12 cellular contexts compared by ENCODE assay signal in the genomic region with DNA sequence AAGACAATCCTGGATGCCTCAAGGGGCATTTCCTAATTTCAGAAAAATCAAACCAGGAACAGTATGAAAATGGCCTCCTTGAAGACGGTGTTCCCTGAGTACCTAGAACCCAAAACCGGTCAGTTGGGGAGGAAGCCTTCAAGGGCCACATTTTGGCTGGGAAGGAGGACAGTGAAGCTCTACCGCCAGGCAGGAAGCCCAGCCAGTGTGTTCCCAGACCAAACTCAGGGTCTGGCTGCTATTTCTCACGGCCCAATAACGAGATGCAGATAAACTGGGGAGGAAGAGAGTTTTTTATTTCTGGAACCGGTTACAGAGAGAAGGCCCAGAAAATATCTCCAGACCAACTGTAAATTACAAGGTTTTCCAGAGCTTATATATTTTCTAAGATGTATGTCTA. TPM values are rescaled to one million over a fixed set of nuclear protein-coding genes. Genes with fewer than 3 reads are reported as not detected.
DNase-seq lines count a peak whose midpoint lies in the region; ATAC-seq and TF ChIP-seq lines count a peak whose summit lies in the region.
"Had no signal": no experiment of that assay in that cellular context is flagged by ENCODE, and none has a peak within 500 bp of the region (broad histone marks: within the 10 kb centered on the region; RNA-seq: fewer than 3 reads in every experiment).

No MANE protein-coding gene starts in this region.

- H3K9me2 ChIP-seq in Loucy (replicated peaks; ENCODE audit: low read depth, low read length), result no peaks in the 10 kb centered on the region

- no peak for ATAC-seq in activated CD4-positive, alpha-beta T cell treated with anti-CD3 and anti-CD28 coated beads for 36 hours
- no peak for ATAC-seq in activated naive CD8-positive, alpha-beta T cell treated with anti-CD3 and anti-CD28 coated beads, Interleukin-2, amount 10 ng/mL, durations not matched to agents 7 days and 5 days (ENCODE audit: low read depth)
- no peak for ATAC-seq in HG03521 (IDR thresholded peaks at IDR 0.05; ENCODE audit: unreplicated experiment)

- 11 to 29% (median 18%) methylated on average over 6 of the region's 6 CpGs for WGBS in spleen, 5 donors

- CTCF ChIA-PET in activated CD4-positive, alpha-beta T cell treated with anti-CD3 and anti-CD28 coated beads for 36 hours (lab: Charles Lee), result interaction anchor here (0.7 to 23.1 kb wide), 5 partner anchors 10 to 46 kb away, joined by 3 to 450 read pairs (median 5); no protein-coding TSS in a partner anchor

- peaks cover 24% of the 10 kb centered on the region for H3F3A ChIP-seq in Loucy (ENCODE audit: low read depth)

- H3K27ac Mint-ChIP-seq in activated CD4-positive, alpha-beta T cell treated with anti-CD3 and anti-CD28 coated beads for 36 hours, result peak overlapping the region; percentile 99
- H3K27ac Mint-ChIP-seq in activated naive CD8-positive, alpha-beta T cell treated with anti-CD3 and anti-CD28 coated beads, Interleukin-2, amount 10 ng/mL, durations not matched to agents 7 days and 5 days, result peak overlapping the region; percentile 99

- TF ChIP-seq CTCF in Loucy (conservative IDR thresholded peaks at IDR 0.05; ENCODE audit: low read length) (no peak), spleen (IDR thresholded peaks at IDR 0.05 in 8 of 11, conservative IDR thresholded peaks at IDR 0.05 in 3 of 11) (no peak)

- H3K9ac ChIP-seq in Loucy (ENCODE audit: low read depth, low read length, poor library complexity, severe bottlenecking), result peak overlapping the region; percentile 54

- H3K9me3 Mint-ChIP-seq in activated CD4-positive, alpha-beta T cell treated with anti-CD3 and anti-CD28 coated beads for 36 hours (ENCODE audit: low read depth), result peaks cover 8% of the 10 kb centered on the region
- H3K9me3 Mint-ChIP-seq in activated naive CD8-positive, alpha-beta T cell treated with anti-CD3 and anti-CD28 coated beads, Interleukin-2, amount 10 ng/mL, durations not matched to agents 7 days and 5 days, result no peaks in the 10 kb centered on the region

- H3K9me3 ChIP-seq in Loucy (ENCODE audit: insufficient read depth, low read depth, low read length), result peaks cover 8% of the 10 kb centered on the region; the same call in 1 of the 2 replicates
- peaks cover 0 to 11% (median 8%) of the 10 kb centered on the region in 8 donors for H3K9me3 ChIP-seq in spleen

- H3K27me3 ChIP-seq in Loucy (ENCODE audit: insufficient read depth, low read length, poor library complexity, severe bottlenecking) (no peaks in the 10 kb centered on the region), spleen (replicated peaks in 1 of 7) (no peaks in the 10 kb centered on the region)

- peak overlapping the region; percentile 67 for H3K4me2 ChIP-seq in Loucy (ENCODE audit: low read depth, low read length, poor library complexity, severe bottlenecking)

- TF ChIP-seq POLR2A in spleen (IDR thresholded peaks at IDR 0.05), result no peak

- no peak for DNase-seq in activated CD4-positive, alpha-beta T cell treated with anti-CD3 and anti-CD28 coated beads for 36 hours
- DNase-seq in activated CD4-positive, alpha-beta T cell treated with anti-CD3 and anti-CD28 coated beads, Interleukin-2, amount 50 U/mL, for 1 hour, result no peak
- DNase-seq in activated naive CD8-positive, alpha-beta T cell treated with anti-CD3 and anti-CD28 coated beads, Interleukin-2, amount 10 ng/mL, durations not matched to agents 7 days and 5 days, result no peak
- DNase-seq in spleen, result no peak
- no peak for DNase-seq in DMS53 treated with DMSO at 0.1 percent for 48 hours (lab: John Stamatoyannopoulos, UW; ENCODE audit: unreplicated experiment)
- no peak for DNase-seq in NCI-H2081 treated with DMSO at 0.1 percent for 48 hours (lab: John Stamatoyannopoulos, UW)
- DNase-seq: NCI-H146, SHP77 had no signal

- H3K4me3 Mint-ChIP-seq in activated CD4-positive, alpha-beta T cell treated with anti-CD3 and anti-CD28 coated beads for 36 hours, result peak overlapping the region; percentile 90
- peak overlapping the region; percentile 93 for H3K4me3 Mint-ChIP-seq in activated naive CD8-positive, alpha-beta T cell treated with anti-CD3 and anti-CD28 coated beads, Interleukin-2, amount 10 ng/mL, durations not matched to agents 7 days and 5 days

- peak overlapping the region; percentile 71 for H3K4me3 ChIP-seq in Loucy (ENCODE audit: low read length, poor library complexity, severe bottlenecking)
- peak overlapping the region; percentile 35 to 71 (median 46) for H3K4me3 ChIP-seq in spleen

- peaks cover 60% of the 10 kb centered on the region for H3K36me3 Mint-ChIP-seq in activated CD4-positive, alpha-beta T cell treated with anti-CD3 and anti-CD28 coated beads for 36 hours (ENCODE audit: low read depth)
- H3K36me3 Mint-ChIP-seq in activated naive CD8-positive, alpha-beta T cell treated with anti-CD3 and anti-CD28 coated beads, Interleukin-2, amount 10 ng/mL, durations not matched to agents 7 days and 5 days, result peaks cover 59% of the 10 kb centered on the region

- H3K27ac ChIP-seq in spleen, result peak overlapping the region; percentile 55 to 91 (median 86)

- POLR2A ChIA-PET in activated CD4-positive, alpha-beta T cell treated with anti-CD3 and anti-CD28 coated beads for 36 hours (lab: Charles Lee), result interaction anchor here (0.8 to 1.4 kb wide), 3 partner anchors 20 to 200 kb away, joined by 3 read pairs; no protein-coding TSS in a partner anchor
- POLR2A ChIA-PET in activated naive CD8-positive, alpha-beta T cell treated with anti-CD3 and anti-CD28 coated beads, Interleukin-2, amount 10 ng/mL, durations not matched to agents 7 days and 5 days (lab: Charles Lee), result interaction anchor here (1.4 to 16.2 kb wide), 3 partner anchors 7 to 20 kb away, joined by 8 to 275 read pairs (median 35); no protein-coding TSS in a partner anchor

- H3K4me1 Mint-ChIP-seq in activated CD4-positive, alpha-beta T cell treated with anti-CD3 and anti-CD28 coated beads for 36 hours, result peaks cover 67% of the 10 kb centered on the region
- H3K4me1 Mint-ChIP-seq in activated naive CD8-positive, alpha-beta T cell treated with anti-CD3 and anti-CD28 coated beads, Interleukin-2, amount 10 ng/mL, durations not matched to agents 7 days and 5 days, result peaks cover 50% of the 10 kb centered on the region

- no peak overlapping the region for H2AFZ ChIP-seq in Loucy (ENCODE audit: low read length)

- intact Hi-C loops in activated CD4-positive, alpha-beta T cell treated with anti-CD3 and anti-CD28 coated beads for 36 hours (cut with DNase I, micrococcal nuclease), result loop anchor here in 1 of 2 experiments (5.0 kb wide), 2 partner anchors 199 to 289 kb away; partner anchors contain the start of genes HNRNPUL1 and TGFB1
- intact Hi-C loops in spleen (cut with DNase I; ENCODE audit: low total_unique reads), result no loop called here

- peaks cover 37% of the 10 kb centered on the region for H3K79me2 ChIP-seq in Loucy (ENCODE audit: insufficient read depth, low read length)

- no peaks in the 10 kb centered on the region for H3K27me3 Mint-ChIP-seq in activated CD4-positive, alpha-beta T cell treated with anti-CD3 and anti-CD28 coated beads for 36 hours
- H3K27me3 Mint-ChIP-seq in activated naive CD8-positive, alpha-beta T cell treated with anti-CD3 and anti-CD28 coated beads, Interleukin-2, amount 10 ng/mL, durations not matched to agents 7 days and 5 days, result no peaks in the 10 kb centered on the region

- H3K4me1 ChIP-seq in Loucy (ENCODE audit: insufficient read depth, low read length, poor library complexity, severe bottlenecking), result peaks cover 85% of the 10 kb centered on the region
- peaks cover 43 to 99% (median 80%) of the 10 kb centered on the region in 6 donors for H3K4me1 ChIP-seq in spleen

- H4K20me1 ChIP-seq in Loucy (ENCODE audit: insufficient read depth, low read length, poor library complexity, severe bottlenecking), result no peaks in the 10 kb centered on the region

- no peaks in the 10 kb centered on the region; the same call in 1 of the 2 replicates for H3K36me3 ChIP-seq in Loucy (ENCODE audit: insufficient read depth, low read length)
- H3K36me3 ChIP-seq in spleen, result peaks cover 0 to 17% (median 0%) of the 10 kb centered on the region in 6 donors

RNA-seq across cellular contexts. Expression of gene CEACAM21, which starts 24.3 kb away (rescaled TPM):
- 10 to 100 TPM; 22.1 to 27.6 TPM for total RNA-seq in activated CD4-positive, alpha-beta T cell treated with anti-CD3 and anti-CD28 coated beads for 36 hours
- 10 to 100 TPM; 75.4 to 75.5 TPM for total RNA-seq in activated naive CD8-positive, alpha-beta T cell treated with anti-CD3 and anti-CD28 coated beads, Interleukin-2, amount 10 ng/mL, durations not matched to agents 7 days and 5 days
- total RNA-seq in spleen, result 10 to 100 TPM; 12.1 to 22.9 (median 20.0) TPM
- 10 to 100 TPM; 10.3 to 21.0 (median 17.4) TPM for polyA plus RNA-seq in spleen
- total RNA-seq: fibroblast of lung, myocyte had no signal
- polyA plus RNA-seq: fibroblast of lung had no signal
